Comparison of ENCODE assay signal across 8 cellular contexts in genomic region chr16:2520097-2520783, GRCh38. TPM values are rescaled to one million over a fixed set of nuclear protein-coding genes. Genes with fewer than 3 reads are reported as not detected.
DNase-seq lines count a peak whose midpoint lies in the region; ATAC-seq and TF ChIP-seq lines count a peak whose summit lies in the region.

A gene with protein sequence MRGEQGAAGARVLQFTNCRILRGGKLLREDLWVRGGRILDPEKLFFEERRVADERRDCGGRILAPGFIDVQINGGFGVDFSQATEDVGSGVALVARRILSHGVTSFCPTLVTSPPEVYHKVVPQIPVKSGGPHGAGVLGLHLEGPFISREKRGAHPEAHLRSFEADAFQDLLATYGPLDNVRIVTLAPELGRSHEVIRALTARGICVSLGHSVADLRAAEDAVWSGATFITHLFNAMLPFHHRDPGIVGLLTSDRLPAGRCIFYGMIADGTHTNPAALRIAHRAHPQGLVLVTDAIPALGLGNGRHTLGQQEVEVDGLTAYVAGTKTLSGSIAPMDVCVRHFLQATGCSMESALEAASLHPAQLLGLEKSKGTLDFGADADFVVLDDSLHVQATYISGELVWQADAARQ (plus strand): TSS chr16:2520371. CDS start chr16:2520459, 88 bp downstream.

- WGBS in thymus: under 1% methylated on average over 83 of the region's 83 CpGs

- H3K9ac ChIP-seq in parathyroid adenoma: no peak within 1 kb of the TSS

- H3K9me3 ChIP-seq in parathyroid adenoma (ENCODE audit: control insufficient read depth, low read length): no peaks in the 10 kb centered on the region
- H3K9me3 ChIP-seq in thymus (ENCODE audit: control insufficient read depth): no peaks in the 10 kb centered on the region

- H2AFZ ChIP-seq in parathyroid adenoma: peak within 1 kb of the TSS; percentile 61

- H3K27me3 ChIP-seq in parathyroid adenoma (ENCODE audit: control insufficient read depth, insufficient read depth, low read length): no peaks in the 10 kb centered on the region
- H3K27me3 ChIP-seq in thymus (ENCODE audit: control insufficient read depth, insufficient read depth): no peaks in the 10 kb centered on the region

- H3K4me1 ChIP-seq in parathyroid adenoma: peaks cover 37% of the 10 kb centered on the region
- H3K4me1 ChIP-seq in thymus (ENCODE audit: control insufficient read depth, insufficient read depth, low read length): peaks cover 16% of the 10 kb centered on the region

- peak; percentile 35 for ATAC-seq in GM21737 (IDR thresholded peaks at IDR 0.05; ENCODE audit: unreplicated experiment)
- ATAC-seq in Right ventricle myocardium superior (ENCODE audit: poor library complexity): peak; percentile 80

- intact Hi-C loops in Right ventricle myocardium superior (cut with DNase I): no loop called here

- H3K4me3 ChIP-seq in parathyroid adenoma (ENCODE audit: low read depth, low read length) (peak within 1 kb of the TSS; percentile 50), thymus (ENCODE audit: low read length) (peak within 1 kb of the TSS; percentile 72)

- H3K36me3 ChIP-seq in parathyroid adenoma (ENCODE audit: control insufficient read depth, insufficient read depth, low read length) (no peaks in the 10 kb centered on the region), thymus (ENCODE audit: control insufficient read depth, insufficient read depth) (peaks cover 30% of the 10 kb centered on the region)

- H3K27ac ChIP-seq in C4-2B (peak within 1 kb of the TSS; percentile 58), parathyroid adenoma (peak within 1 kb of the TSS; percentile 47), thymus (ENCODE audit: low read depth) (peak within 1 kb of the TSS; percentile 86)

- H3K79me2 ChIP-seq in parathyroid adenoma: peaks cover 42% of the 10 kb centered on the region

- TF ChIP-seq CTCF in C4-2B (conservative IDR thresholded peaks at IDR 0.05): no peak
- no peak for TF ChIP-seq CTCF in parathyroid adenoma (IDR thresholded peaks at IDR 0.05)

- peak within 1 kb of the TSS; percentile 61 for H3K4me2 ChIP-seq in parathyroid adenoma (ENCODE audit: low read length)

- DNase-seq in NCI-H1105 treated with DMSO at 0.1 percent for 48 hours (lab: John Stamatoyannopoulos, UW) (peak; percentile 57), SW480 (ENCODE audit: low spot score) (peak; percentile 81), Right ventricle myocardium superior (peak; percentile 96)
- DNase-seq in activated naive CD8-positive, alpha-beta T cell treated with anti-CD3 and anti-CD28 coated beads, Interleukin-2, amount 50 U/mL, for 16 hours (ENCODE audit: low read depth, low spot score): peak; percentile 72

RNA-seq across cellular contexts. Expression of the gene that starts here (rescaled TPM):
- 13.4 TPM for total RNA-seq in Right ventricle myocardium superior
- polyA plus RNA-seq in thymus: 33.2 TPM

Comparison
In these comparisons a context has a peak if more than half of its experiments do, and no peak if none do; other contexts are left out.
1. Peak in every context shown above with its lines: DNase-seq, ATAC-seq, H3K4me3 ChIP-seq and H3K27ac ChIP-seq.